ENCODE assay signal across 9 cellular contexts in the genomic region with DNA sequence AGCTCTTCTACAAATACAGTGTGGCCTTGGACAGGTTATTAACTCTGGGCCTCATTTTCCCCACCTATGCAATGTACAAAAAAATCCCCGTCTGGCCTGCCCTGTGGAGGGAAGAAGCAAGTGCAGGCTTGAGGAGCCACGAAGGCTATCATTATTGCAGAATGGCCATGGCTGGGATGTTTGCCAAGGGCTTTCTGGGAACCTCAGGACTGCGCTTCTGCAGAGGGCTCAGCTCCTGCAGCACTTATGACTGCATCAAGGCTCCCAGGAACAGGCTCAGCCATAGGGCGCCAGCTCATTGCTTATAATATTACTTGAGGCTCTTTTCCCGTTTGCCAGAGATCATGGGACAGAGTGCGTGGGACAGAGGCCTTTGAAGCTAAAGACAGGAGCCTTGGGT. TPM values are rescaled to one million over a fixed set of nuclear protein-coding genes. Genes with fewer than 3 reads are reported as not detected.
DNase-seq lines count a peak whose midpoint lies in the region; ATAC-seq and TF ChIP-seq lines count a peak whose summit lies in the region.
"Had no signal": no experiment of that assay in that cellular context is flagged by ENCODE, and none has a peak within 500 bp of the region (broad histone marks: within the 10 kb centered on the region; RNA-seq: fewer than 3 reads in every experiment).

No MANE protein-coding gene starts in this region.

- H3K4me1 ChIP-seq in CD8-positive, alpha-beta T cell (ENCODE audit: insufficient read depth, low read length): peaks cover 100% of the 10 kb centered on the region

- H3K4me1 Mint-ChIP-seq in CD8-positive, alpha-beta T cell (ENCODE audit: low read depth): peaks cover 99% of the 10 kb centered on the region
- H3K4me1 Mint-ChIP-seq in natural killer cell: peaks cover 78 to 88% of the 10 kb centered on the region in 2 donors
- peaks cover 5% of the 10 kb centered on the region for H3K4me1 Mint-ChIP-seq in nephron progenitor cell
- H3K4me1 Mint-ChIP-seq: neural crest cell had no signal

- peak overlapping the region; percentile 41 for H3K4me3 Mint-ChIP-seq in CD8-positive, alpha-beta T cell
- H3K4me3 Mint-ChIP-seq in natural killer cell (peak overlapping the region; percentile 55), nephron progenitor cell (no peak overlapping the region)
- H3K4me3 Mint-ChIP-seq: neural crest cell had no signal

- intact Hi-C loops in CD8-positive, alpha-beta T cell (cut with DNase I, micrococcal nuclease): no loop called here
- intact Hi-C loops in natural killer cell (cut with micrococcal nuclease): loop anchor here (5.0 kb wide), 1 partner anchor 43 kb away; no protein-coding TSS in a partner anchor

- ATAC-seq in CD8-positive, alpha-beta T cell: no peak
- no peak for ATAC-seq in natural killer cell
- ATAC-seq in GM21360 (IDR thresholded peaks at IDR 0.05; ENCODE audit: unreplicated experiment): no peak
- ATAC-seq: gastroesophageal sphincter had no signal

- H3K36me3 ChIP-seq in CD8-positive, alpha-beta T cell (ENCODE audit: insufficient read depth, low read length): no peaks in the 10 kb centered on the region
- no peaks in the 10 kb centered on the region for H3K36me3 ChIP-seq in KOPT-K1 (ENCODE audit: insufficient read depth, low read length)

- H3K27me3 ChIP-seq in CD8-positive, alpha-beta T cell (ENCODE audit: insufficient read depth, low read length): no peaks in the 10 kb centered on the region
- H3K27me3 ChIP-seq: gastroesophageal sphincter had no signal

- DNase-seq in CD8-positive, alpha-beta T cell: no peak
- DNase-seq in cerebellum (ENCODE audit: low spot score): peak; percentile 24
- no peak for DNase-seq in natural killer cell
- DNase-seq in nephron progenitor cell: no peak
- no peak for DNase-seq in superior temporal gyrus (ENCODE audit: extremely low spot score)

- H3K27ac ChIP-seq in CD8-positive, alpha-beta T cell (ENCODE audit: low read depth, low read length): no peak overlapping the region
- H3K27ac ChIP-seq in KOPT-K1 (ENCODE audit: low read depth, low read length, poor library complexity, severe bottlenecking): peak overlapping the region; percentile 66
- H3K27ac ChIP-seq: gastroesophageal sphincter had no signal

- H3K9me3 ChIP-seq in CD8-positive, alpha-beta T cell (ENCODE audit: low read length): no peaks in the 10 kb centered on the region
- no peaks in the 10 kb centered on the region for H3K9me3 ChIP-seq in KOPT-K1 (ENCODE audit: insufficient read depth, low read length, poor library complexity, severe bottlenecking)

- TF ChIP-seq CTCF in CD8-positive, alpha-beta T cell (IDR thresholded peaks at IDR 0.05): no peak
- no peak for TF ChIP-seq CTCF in natural killer cell (IDR thresholded peaks at IDR 0.05)
- no peak for TF ChIP-seq CTCF in nephron progenitor cell (IDR thresholded peaks at IDR 0.05)

- no peaks in the 10 kb centered on the region for H3K9me3 Mint-ChIP-seq in CD8-positive, alpha-beta T cell
- H3K9me3 Mint-ChIP-seq in natural killer cell (no peaks in the 10 kb centered on the region), nephron progenitor cell (no peaks in the 10 kb centered on the region)
- H3K9me3 Mint-ChIP-seq: neural crest cell had no signal

- peak overlapping the region; percentile 45 for H3K4me3 ChIP-seq in CD8-positive, alpha-beta T cell (ENCODE audit: low read depth, low read length)
- H3K4me3 ChIP-seq: gastroesophageal sphincter had no signal

- H3K27ac Mint-ChIP-seq in CD8-positive, alpha-beta T cell: peak overlapping the region; percentile 93
- H3K27ac Mint-ChIP-seq in natural killer cell (peak overlapping the region; percentile 41 to 90), nephron progenitor cell (no peak overlapping the region)

- POLR2A ChIA-PET in CD8-positive, alpha-beta T cell (lab: Charles Lee): interaction anchor here (1.1 to 5.4 kb wide), 7 partner anchors 8 to 33 kb away, joined by 6 to 37 read pairs (median 16); a partner anchor contains a TSS

- no peaks in the 10 kb centered on the region for H3K36me3 Mint-ChIP-seq in CD8-positive, alpha-beta T cell
- H3K36me3 Mint-ChIP-seq in natural killer cell (no peaks in the 10 kb centered on the region), nephron progenitor cell (ENCODE audit: low read depth) (no peaks in the 10 kb centered on the region)

- CTCF ChIA-PET in CD8-positive, alpha-beta T cell (lab: Charles Lee): interaction anchor here (0.7 to 4.9 kb wide), 3 partner anchors 13 to 34 kb away, joined by 3 to 31 read pairs (median 3); no protein-coding TSS in a partner anchor

- no peaks in the 10 kb centered on the region for H3K27me3 Mint-ChIP-seq in CD8-positive, alpha-beta T cell (ENCODE audit: low read depth)
- H3K27me3 Mint-ChIP-seq in natural killer cell (ENCODE audit: low read depth in 2 of 2) (no peaks in the 10 kb centered on the region), nephron progenitor cell (ENCODE audit: low read depth, poor library complexity) (peaks cover 12% of the 10 kb centered on the region)

RNA-seq across cellular contexts. Expression of a gene that starts 20.5 kb away (rescaled TPM):
- total RNA-seq in CD8-positive, alpha-beta T cell: under 1 TPM; 0.14 to 0.33 TPM
- total RNA-seq in cerebellum (1.00 TPM), natural killer cell (under 1 TPM; 0.14 to 0.52 (median 0.40) TPM)

RNA-seq across cellular contexts. Expression of a gene that starts 33.3 kb away (rescaled TPM):
- 10 to 100 TPM; 57.3 to 61.7 TPM for total RNA-seq in CD8-positive, alpha-beta T cell
- total RNA-seq in cerebellum (4.7 TPM), natural killer cell (100 to 1,000 TPM; 134 to 193 (median 178) TPM)
- total RNA-seq: neural crest cell had no signal

Comparison
In these comparisons a context has a peak if more than half of its experiments do, and no peak if none do; other contexts are left out.
1. RNA of a gene that starts 33.3 kb away (total RNA-seq): 134 to 193 TPM in natural killer cell and 57.3 to 61.7 TPM in CD8-positive, alpha-beta T cell; 4.7 TPM in cerebellum (single experiment); every median in the first group is over 10 times any median in the second.